9 cellular contexts compared by ENCODE assay signal in the genomic region with DNA sequence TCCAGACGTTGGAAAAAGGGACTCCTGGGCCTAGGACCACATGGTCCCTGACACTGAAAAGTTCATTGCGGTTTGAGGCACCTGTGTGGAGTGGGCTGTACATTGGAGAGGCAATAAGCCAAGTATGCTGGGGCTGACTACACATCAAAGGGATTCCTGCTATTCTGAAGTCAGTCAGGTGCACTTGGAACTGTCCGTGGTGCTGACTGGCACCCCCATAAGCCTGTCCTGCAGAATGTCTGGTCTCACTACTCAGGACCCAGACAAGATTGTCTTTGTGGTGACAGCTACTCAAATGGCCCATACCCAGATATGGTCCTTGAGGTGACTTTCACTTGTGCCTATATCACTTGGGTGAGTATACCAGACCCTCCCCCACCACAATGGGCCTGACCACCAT.
DNase-seq lines count a peak whose midpoint lies in the region; ATAC-seq, FAIRE-seq and TF ChIP-seq lines count a peak whose summit lies in the region.
"Had no signal": no experiment of that assay in that cellular context is flagged by ENCODE, and none has a peak within 500 bp of the region (broad histone marks: within the 10 kb centered on the region; RNA-seq: fewer than 3 reads in every experiment).

No MANE protein-coding gene starts in this region.

- no peak overlapping the region for H3K4me3 ChIP-seq in A549
- no peak overlapping the region for H3K4me3 ChIP-seq in HAP-1
- no peak overlapping the region for H3K4me3 ChIP-seq in SJCRH30
- no peak overlapping the region for H3K4me3 ChIP-seq in heart left ventricle
- no peak overlapping the region for H3K4me3 ChIP-seq in brain microvascular endothelial cell (ENCODE audit: low read depth, low read length)

- no peaks in the 10 kb centered on the region for H3K36me3 Mint-ChIP-seq in immature natural killer cell

- no peak for FAIRE-seq in A549 (lab: Jason Lieb, UNC)

- 0% methylated on average over 3 of the region's 3 CpGs for WGBS in A549 (ENCODE audit: missing lambda C conversion rate)
- 19 to 34% (median 22%) methylated on average over 2 to 3 of the region's 3 CpGs for WGBS in heart left ventricle, 4 donors

- in situ Hi-C loops in HAP-1 (cut with MboI; ENCODE audit: low sequenced_read_pairs) (no loop called here), brain microvascular endothelial cell (cut with HindIII; ENCODE audit: low pct_ligation_motif_present, low sequenced_read_pairs) (no loop called here)

- POLR2A ChIA-PET in A549 (lab: Yijun Ruan, JAX), result no interaction called here

- CTCF ChIA-PET in A549 (lab: Yijun Ruan, JAX), result no interaction called here

- TF ChIP-seq RAD21 in A549 (conservative IDR thresholded peaks at IDR 0.05 in 1 of 2, IDR thresholded peaks at IDR 0.05 in 1 of 2), result no peak

- no peak for TF ChIP-seq EP300 in A549 (IDR thresholded peaks at IDR 0.05)

- H3K4me1 ChIP-seq in A549, result no peaks in the 10 kb centered on the region
- peaks cover 2% of the 10 kb centered on the region for H3K4me1 ChIP-seq in HAP-1
- H3K4me1 ChIP-seq in SJCRH30, result no peaks in the 10 kb centered on the region
- peaks cover 0 to 4% (median 0%) of the 10 kb centered on the region in 12 donors for H3K4me1 ChIP-seq in heart left ventricle

- ATAC-seq in A549 (no peak), heart left ventricle (peak in 3 of 4 donors; percentile 18 to 44 (median 42))

- DNase-seq in A549 (ENCODE audit: low read depth in 1 of 2, low spot score in 1 of 2) (peak in 1 of 2 experiments; percentile 6), HAP-1 (ENCODE audit: low spot score in 2 of 2) (peak; percentile 15 to 73), SJCRH30 (peak; percentile 58 to 74), heart left ventricle (peak in 3 of 5 donors; percentile 9 to 38 (median 31)), NCI-H2171 treated with DMSO at 0.1 percent for 48 hours (lab: John Stamatoyannopoulos, UW) (no peak), brain microvascular endothelial cell (no peak), immature natural killer cell (no peak), posterior cingulate gyrus (no peak)
- DNase-seq: DMS79 had no signal

- no peak overlapping the region for H3K4me3 Mint-ChIP-seq in immature natural killer cell

- H3K9me3 ChIP-seq in A549 (no peaks in the 10 kb centered on the region), HAP-1 (no peaks in the 10 kb centered on the region), SJCRH30 (replicated peaks) (no peaks in the 10 kb centered on the region), heart left ventricle (no peaks in the 10 kb centered on the region)

- H3K27ac ChIP-seq in A549 (no peak overlapping the region), SJCRH30 (no peak overlapping the region), heart left ventricle (no peak overlapping the region), brain microvascular endothelial cell (no peak overlapping the region)

- H3K4me2 ChIP-seq in A549, result no peak overlapping the region

- TF ChIP-seq POLR2A in A549 (IDR thresholded peaks at IDR 0.05; ENCODE audit: low read length) (no peak), heart left ventricle (IDR thresholded peaks at IDR 0.05) (no peak)

- intact Hi-C loops in heart left ventricle (cut with DNase I), result no loop called here
- intact Hi-C loops in posterior cingulate gyrus (cut with DNase I), result no loop called here

- H3K9me3 Mint-ChIP-seq in immature natural killer cell, result peaks cover 0 to 7% (median under 1%) of the 10 kb centered on the region in 6 donors

- no peaks in the 10 kb centered on the region for H3K36me3 ChIP-seq in HAP-1 (replicated peaks)
- no peaks in the 10 kb centered on the region for H3K36me3 ChIP-seq in SJCRH30
- no peaks in the 10 kb centered on the region for H3K36me3 ChIP-seq in heart left ventricle
- no peaks in the 10 kb centered on the region for H3K36me3 ChIP-seq in brain microvascular endothelial cell (replicated peaks)

- no peak overlapping the region for H3K27ac Mint-ChIP-seq in immature natural killer cell

- peaks cover 0 to 2% (median 0%) of the 10 kb centered on the region in 3 donors for H3K27me3 Mint-ChIP-seq in immature natural killer cell (ENCODE audit: low read depth in 3 of 3)

- peaks cover 8% of the 10 kb centered on the region; the same call in 1 of the 2 replicates for H3K27me3 ChIP-seq in HAP-1 (ENCODE audit: low read depth)
- peaks cover 4% of the 10 kb centered on the region; the same call in 1 of the 2 replicates for H3K27me3 ChIP-seq in SJCRH30
- no peaks in the 10 kb centered on the region for H3K27me3 ChIP-seq in heart left ventricle
- no peaks in the 10 kb centered on the region for H3K27me3 ChIP-seq in brain microvascular endothelial cell (replicated peaks)

- no peaks in the 10 kb centered on the region for H3K4me1 Mint-ChIP-seq in immature natural killer cell

- TF ChIP-seq CTCF in A549 (IDR thresholded peaks at IDR 0.05) (no peak), heart left ventricle (IDR thresholded peaks at IDR 0.05) (no peak), brain microvascular endothelial cell (IDR thresholded peaks at IDR 0.05; ENCODE audit: low read depth, low read length, missing control alignments) (no peak)

TF ChIP-seq in A549, 52 proteins besides CTCF, POLR2A, EP300 and RAD21:
- no peak for TF ChIP-seq BHLHE40 (IDR thresholded peaks at IDR 0.05; ENCODE audit: low read depth, low read length)
- TF ChIP-seq, protein P1, sequence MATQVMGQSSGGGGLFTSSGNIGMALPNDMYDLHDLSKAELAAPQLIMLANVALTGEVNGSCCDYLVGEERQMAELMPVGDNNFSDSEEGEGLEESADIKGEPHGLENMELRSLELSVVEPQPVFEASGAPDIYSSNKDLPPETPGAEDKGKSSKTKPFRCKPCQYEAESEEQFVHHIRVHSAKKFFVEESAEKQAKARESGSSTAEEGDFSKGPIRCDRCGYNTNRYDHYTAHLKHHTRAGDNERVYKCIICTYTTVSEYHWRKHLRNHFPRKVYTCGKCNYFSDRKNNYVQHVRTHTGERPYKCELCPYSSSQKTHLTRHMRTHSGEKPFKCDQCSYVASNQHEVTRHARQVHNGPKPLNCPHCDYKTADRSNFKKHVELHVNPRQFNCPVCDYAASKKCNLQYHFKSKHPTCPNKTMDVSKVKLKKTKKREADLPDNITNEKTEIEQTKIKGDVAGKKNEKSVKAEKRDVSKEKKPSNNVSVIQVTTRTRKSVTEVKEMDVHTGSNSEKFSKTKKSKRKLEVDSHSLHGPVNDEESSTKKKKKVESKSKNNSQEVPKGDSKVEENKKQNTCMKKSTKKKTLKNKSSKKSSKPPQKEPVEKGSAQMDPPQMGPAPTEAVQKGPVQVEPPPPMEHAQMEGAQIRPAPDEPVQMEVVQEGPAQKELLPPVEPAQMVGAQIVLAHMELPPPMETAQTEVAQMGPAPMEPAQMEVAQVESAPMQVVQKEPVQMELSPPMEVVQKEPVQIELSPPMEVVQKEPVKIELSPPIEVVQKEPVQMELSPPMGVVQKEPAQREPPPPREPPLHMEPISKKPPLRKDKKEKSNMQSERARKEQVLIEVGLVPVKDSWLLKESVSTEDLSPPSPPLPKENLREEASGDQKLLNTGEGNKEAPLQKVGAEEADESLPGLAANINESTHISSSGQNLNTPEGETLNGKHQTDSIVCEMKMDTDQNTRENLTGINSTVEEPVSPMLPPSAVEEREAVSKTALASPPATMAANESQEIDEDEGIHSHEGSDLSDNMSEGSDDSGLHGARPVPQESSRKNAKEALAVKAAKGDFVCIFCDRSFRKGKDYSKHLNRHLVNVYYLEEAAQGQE (IDR thresholded peaks at IDR 0.05), result peak; percentile 77

Comparison
In these comparisons a context has a peak if more than half of its experiments do, and no peak if none do; other contexts are left out.
1. ATAC-seq: peak in heart left ventricle (3 of 4); none in A549 (0 of 2).
2. DNase-seq: peak in HAP-1 (2 of 2), SJCRH30 (2 of 2) and heart left ventricle (3 of 5); none in NCI-H2171 treated with DMSO at 0.1 percent for 48 hours (single experiment), brain microvascular endothelial cell (single experiment), immature natural killer cell (0 of 3) and posterior cingulate gyrus (0 of 10).